In genomic region chr19:48443731-48444128, GRCh38 we compare ENCODE assay signal across 8 cellular contexts. TPM values are rescaled to one million over a fixed set of nuclear protein-coding genes. Genes with fewer than 3 reads are reported as not detected.
DNase-seq lines count a peak whose midpoint lies in the region; ATAC-seq and TF ChIP-seq lines count a peak whose summit lies in the region.
"Had no signal": no experiment of that assay in that cellular context is flagged by ENCODE, and none has a peak within 500 bp of the region (broad histone marks: within the 10 kb centered on the region; RNA-seq: fewer than 3 reads in every experiment).

No MANE protein-coding gene starts in this region.

- H3K4me2 ChIP-seq in fibroblast of lung (ENCODE audit: extremely low read depth, insufficient read depth, low read length): peak overlapping the region; percentile 99

- no peak for DNase-seq in heart right ventricle
- DNase-seq in Right ventricle myocardium inferior (ENCODE audit: missing footprints): no peak
- no peak for DNase-seq in fibroblast of lung (ENCODE audit: low read depth in 2 of 2)
- DNase-seq in upper lobe of right lung: no peak
- DNase-seq in NCI-H510A (lab: John Stamatoyannopoulos, UW): no peak
- DNase-seq: BE2C, NCI-H524 treated with DMSO at 0.1 percent for 48 hours had no signal

- H3K9me3 ChIP-seq in heart right ventricle (no peaks in the 10 kb centered on the region), fibroblast of lung (ENCODE audit: control insufficient read depth, insufficient read depth, low read depth, low read length) (no peaks in the 10 kb centered on the region), upper lobe of right lung (no peaks in the 10 kb centered on the region)
- H3K9me3 ChIP-seq: BE2C had no signal

- intact Hi-C loops in heart right ventricle (cut with DNase I): loop anchor here in 1 of 10 donors (2.0 kb wide), 1 partner anchor 53 kb away; the partner anchor contains the start of gene KDELR1
- intact Hi-C loops in Right ventricle myocardium inferior (cut with DNase I): no loop called here
- intact Hi-C loops in upper lobe of right lung (cut with DNase I): no loop called here

- H3K79me2 ChIP-seq in fibroblast of lung (ENCODE audit: control insufficient read depth, insufficient read depth, low read length): peaks cover 8% of the 10 kb centered on the region

- ATAC-seq in heart right ventricle (no peak), Right ventricle myocardium inferior (no peak), upper lobe of right lung (no peak), GM21381 (IDR thresholded peaks at IDR 0.05; ENCODE audit: unreplicated experiment) (no peak)

- TF ChIP-seq CTCF in heart right ventricle (IDR thresholded peaks at IDR 0.05): peak in 1 of 9 donors; percentile 10
- no peak for TF ChIP-seq CTCF in fibroblast of lung (conservative IDR thresholded peaks at IDR 0.05 in 1 of 2, IDR thresholded peaks at IDR 0.05 in 1 of 2; ENCODE audit: low read depth in 1 of 2, low read length in 2 of 2)
- TF ChIP-seq CTCF in upper lobe of right lung (IDR thresholded peaks at IDR 0.05): no peak

- H3K36me3 ChIP-seq in heart right ventricle (peaks cover 0 to 20% (median 9%) of the 10 kb centered on the region in 9 donors), fibroblast of lung (ENCODE audit: control insufficient read depth, insufficient read depth, low read length) (peaks cover 8% of the 10 kb centered on the region), upper lobe of right lung (peaks cover 23% of the 10 kb centered on the region)

- H3K4me1 ChIP-seq in heart right ventricle (peaks cover 4 to 32% (median 24%) of the 10 kb centered on the region in 9 donors), fibroblast of lung (ENCODE audit: control insufficient read depth, extremely low read depth, insufficient read depth, low read length) (peaks cover 7% of the 10 kb centered on the region), upper lobe of right lung (peaks cover 13% of the 10 kb centered on the region)

- peak overlapping the region in 8 of 10 donors; percentile 78 to 98 (median 90) for H3K4me3 ChIP-seq in heart right ventricle
- peak overlapping the region in 1 of 4 experiments; percentile 98 for H3K4me3 ChIP-seq in fibroblast of lung (replicated peaks in 1 of 4; ENCODE audit: control extremely low read depth in 1 of 4, insufficient read depth in 1 of 4, low read depth in 3 of 4, low read length in 4 of 4)
- peak overlapping the region; percentile 100 for H3K4me3 ChIP-seq in upper lobe of right lung

- no peak overlapping the region for H3K9ac ChIP-seq in fibroblast of lung (ENCODE audit: insufficient read depth, low read length)

- H3K27me3 ChIP-seq in heart right ventricle: peaks cover 0 to 40% (median 32%) of the 10 kb centered on the region in 7 donors
- peaks cover 11% of the 10 kb centered on the region for H3K27me3 ChIP-seq in fibroblast of lung (ENCODE audit: control insufficient read depth, insufficient read depth, low read length)
- peaks cover 24% of the 10 kb centered on the region for H3K27me3 ChIP-seq in upper lobe of right lung

- no peak overlapping the region for H2AFZ ChIP-seq in fibroblast of lung (ENCODE audit: low read length)

- 22 to 37% methylated on average over 39 to 45 of the region's 45 CpGs for WGBS in heart right ventricle, 2 donors

- H4K20me1 ChIP-seq in fibroblast of lung (ENCODE audit: control insufficient read depth, extremely low read depth, insufficient read depth, low read length): no peaks in the 10 kb centered on the region

- no peak overlapping the region for H3K27ac ChIP-seq in heart right ventricle
- H3K27ac ChIP-seq in fibroblast of lung (ENCODE audit: insufficient read depth, low read length): no peak overlapping the region
- H3K27ac ChIP-seq in upper lobe of right lung: no peak overlapping the region

RNA-seq across cellular contexts. Expression of gene GRWD1, which starts 2.1 kb away (rescaled TPM):
- 10 to 100 TPM; 13.2 to 26.2 (median 17.0) TPM for total RNA-seq in heart right ventricle
- 10 to 100 TPM in 1 of 2 donors, 1 to 10 TPM in 1; 5.6 to 22.8 TPM for polyA plus RNA-seq in heart right ventricle
- total RNA-seq in Right ventricle myocardium inferior: 17.7 TPM
- total RNA-seq in fibroblast of lung: 9.1 and 12.1 TPM in 2 replicates
- 14.7 and 21.9 TPM in 2 replicates for polyA plus RNA-seq in fibroblast of lung
- 17.6 and 32.0 TPM in 2 replicates for polyA plus RNA-seq in fibroblast of lung (2012)
- polyA minus RNA-seq in fibroblast of lung (ENCODE audit: low replicate concordance): 12.0 and 19.1 TPM in 2 replicates
- total RNA-seq in upper lobe of right lung: 27.1 TPM

RNA-seq across cellular contexts. Expression of gene KCNJ14, which starts 11.6 kb away (rescaled TPM):
- total RNA-seq in heart right ventricle (under 1 TPM; 0.13 to 0.52 (median 0.30) TPM), Right ventricle myocardium inferior (0.19 TPM), fibroblast of lung (0.26 and 0.50 TPM in 2 replicates), upper lobe of right lung (1.1 TPM)
- polyA plus RNA-seq in heart right ventricle (under 1 TPM; 0.29 to 0.43 TPM), fibroblast of lung (0.15 and 0.18 TPM in 2 replicates)
- 0.17 and 0.24 TPM in 2 replicates for polyA plus RNA-seq in fibroblast of lung (2012)
- polyA minus RNA-seq in fibroblast of lung (ENCODE audit: low replicate concordance): 0.85 TPM in 1 of 2 replicates, not detected in the other

RNA-seq across cellular contexts. Expression of gene CYTH2, which starts 25.4 kb away (rescaled TPM):
- 10 to 100 TPM; 25.8 to 40.4 (median 32.2) TPM for total RNA-seq in heart right ventricle
- polyA plus RNA-seq in heart right ventricle: 10 to 100 TPM; 28.2 to 41.9 TPM
- total RNA-seq in Right ventricle myocardium inferior: 30.7 TPM
- 25.8 and 27.2 TPM in 2 replicates for total RNA-seq in fibroblast of lung
- polyA plus RNA-seq in fibroblast of lung: 18.6 and 26.6 TPM in 2 replicates
- polyA plus RNA-seq in fibroblast of lung (2012): 25.7 and 33.9 TPM in 2 replicates
- 33.6 and 72.4 TPM in 2 replicates for polyA minus RNA-seq in fibroblast of lung (ENCODE audit: low replicate concordance)
- total RNA-seq in upper lobe of right lung: 60.7 TPM

RNA-seq across cellular contexts. Expression of gene GRIN2D, which starts 50.3 kb away (rescaled TPM):
- total RNA-seq in heart right ventricle (1 to 10 TPM in 1 of 10 donors, under 1 TPM in 9; 0.04 to 1.0 (median 0.19) TPM), Right ventricle myocardium inferior (0.38 TPM), fibroblast of lung (under 0.01 TPM in 2 replicates), upper lobe of right lung (0.61 TPM)
- polyA plus RNA-seq in heart right ventricle (under 1 TPM; 0.22 to 0.23 TPM), fibroblast of lung (0.08 and 0.09 TPM in 2 replicates)
- 0.54 and 0.63 TPM in 2 replicates for polyA plus RNA-seq in fibroblast of lung (2012)
- polyA minus RNA-seq in fibroblast of lung (ENCODE audit: low replicate concordance): 0.98 and 1.4 TPM in 2 replicates

RNA-seq across cellular contexts. Expression of gene KDELR1, which starts 52.4 kb away (rescaled TPM):
- total RNA-seq in heart right ventricle: 10 to 100 TPM; 63.2 to 95.2 (median 73.2) TPM
- 10 to 100 TPM; 55.1 to 96.0 TPM for polyA plus RNA-seq in heart right ventricle
- total RNA-seq in Right ventricle myocardium inferior: 73.5 TPM
- total RNA-seq in fibroblast of lung: 42.4 and 59.0 TPM in 2 replicates
- 145 TPM in 2 replicates for polyA plus RNA-seq in fibroblast of lung
- polyA plus RNA-seq in fibroblast of lung (2012): 220 and 240 TPM in 2 replicates
- 405 and 524 TPM in 2 replicates for polyA minus RNA-seq in fibroblast of lung (ENCODE audit: low replicate concordance)
- 138 TPM for total RNA-seq in upper lobe of right lung
